In the genomic region with DNA sequence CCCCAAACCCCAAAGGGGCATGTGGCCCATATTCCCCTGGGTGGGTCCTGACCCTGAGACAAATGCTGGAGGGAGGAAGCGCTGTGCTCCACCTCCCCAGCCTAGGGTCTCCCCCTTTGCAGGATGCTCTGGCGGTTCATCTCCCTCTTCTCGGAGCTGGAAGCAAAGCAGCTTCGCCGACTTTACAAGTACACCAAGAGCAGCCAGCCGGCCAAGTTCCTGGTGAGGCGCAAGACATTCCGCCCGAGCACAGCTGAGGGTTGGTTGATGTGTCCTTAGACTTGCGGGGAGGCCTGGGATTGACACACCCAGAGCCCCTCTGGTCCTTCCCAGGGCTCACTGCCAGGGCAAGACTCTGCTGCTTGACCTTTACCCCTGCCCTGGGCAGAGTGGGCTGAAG, we compare ENCODE assay signal across 10 cellular contexts. TPM values are rescaled to one million over a fixed set of nuclear protein-coding genes. Genes with fewer than 3 reads are reported as not detected.
"Had no signal": no experiment of that assay in that cellular context is flagged by ENCODE, and none has a peak within 500 bp of the region (broad histone marks: within the 10 kb centered on the region; RNA-seq: fewer than 3 reads in every experiment).

No MANE protein-coding gene starts in this region.

- H3K27ac Mint-ChIP-seq: HFFc6 had no signal

- H3K9me3 ChIP-seq: HAP-1 had no signal

- DNase-seq: GM23248, GOT3, H7, HFFc6, IMR-90, KG1 had no signal

- H3K27ac ChIP-seq: GM23248 had no signal

- H3K9ac ChIP-seq: GM23248 had no signal

- H3K4me3 Mint-ChIP-seq: HFFc6 had no signal

- H3K4me3 ChIP-seq: GM23248, HAP-1, K562 had no signal

- H3K36me3 ChIP-seq: HAP-1 had no signal

- FAIRE-seq: K562 had no signal

- H2AFZ ChIP-seq: GM23248 had no signal

- H3K9me3 Mint-ChIP-seq: HFFc6 had no signal

RNA-seq across cellular contexts. Expression of a gene that starts 4.3 kb away (rescaled TPM):
- total RNA-seq: GM23248, H4, H7, HFFc6, HT-29, IMR-90, K562 had no signal
- polyA plus RNA-seq: GM23248, IMR-90, K562 had no signal
